In genomic region chr21:34630536-34631143, GRCh38 we compare ENCODE assay signal across 8 cellular contexts. TPM values are rescaled to one million over a fixed set of nuclear protein-coding genes. Genes with fewer than 3 reads are reported as not detected.
DNase-seq lines count a peak whose midpoint lies in the region; ATAC-seq, FAIRE-seq and TF ChIP-seq lines count a peak whose summit lies in the region.

No MANE protein-coding gene starts in this region.

- H3K27me3 ChIP-seq in endothelial cell of umbilical vein (ENCODE audit: control insufficient read depth in 2 of 2, insufficient read depth in 2 of 2, low read length in 2 of 2) = peaks cover 5 to 14% of the 10 kb centered on the region in 2 experiments

- H2AFZ ChIP-seq in endothelial cell of umbilical vein (ENCODE audit: low read depth, low read length) = no peak overlapping the region

- no peaks in the 10 kb centered on the region for H3K4me1 Mint-ChIP-seq in mesothelial cell of epicardium

- no peaks in the 10 kb centered on the region for H3K9me1 ChIP-seq in endothelial cell of umbilical vein (replicated peaks; ENCODE audit: control insufficient read depth, extremely low read depth, insufficient read depth, low read length)

- no TSS peak for BruUV-seq in endothelial cell of umbilical vein (replicated peaks; lab: Mats Ljungman, UMichigan)

- H3K27ac ChIP-seq in endothelial cell of umbilical vein (ENCODE audit: insufficient read depth, low read depth, low read length) = no peak overlapping the region

- POLR2A ChIA-PET in endothelial cell of umbilical vein (lab: Charles Lee) = no interaction called here

- DNase-seq in AG08395 (ENCODE audit: low spot score) (peak; percentile 77), GM03348 (ENCODE audit: low spot score) (peak; percentile 81), NAMALWA (ENCODE audit: low spot score) (peak; percentile 78), SK-MEL-5 (ENCODE audit: low read depth, low spot score) (peak; percentile 68), endothelial cell of umbilical vein (ENCODE audit: low read depth, low spot score) (peak; percentile 62), mesothelial cell of epicardium (ENCODE audit: low spot score in 2 of 2, unreplicated experiment in 2 of 2) (no peak), cortex of kidney (lab: John Stamatoyannopoulos, UW) (no peak)

- peak; percentile 79 for FAIRE-seq in endothelial cell of umbilical vein (lab: Jason Lieb, UNC)

- CTCF ChIA-PET in endothelial cell of umbilical vein (lab: Charles Lee) = interaction anchor here (0.7 to 5.6 kb wide), 18 partner anchors 8 to 356 kb away, joined by 3 to 63 read pairs (median 6); partner anchors contain the start of genes KCNE2 and RCAN1

- no peak overlapping the region for H3K4me3 Mint-ChIP-seq in mesothelial cell of epicardium

- TF ChIP-seq CTCF in endothelial cell of umbilical vein (IDR thresholded peaks at IDR 0.05; ENCODE audit: extremely low read depth in 1 of 2, insufficient read depth in 1 of 2, low read depth in 1 of 2, low read length in 2 of 2) (peak; percentile 54 to 68), mesothelial cell of epicardium (IDR thresholded peaks at IDR 0.05; ENCODE audit: unreplicated experiment) (peak; percentile 76)

- no peaks in the 10 kb centered on the region for H3K36me3 ChIP-seq in endothelial cell of umbilical vein (ENCODE audit: control insufficient read depth in 2 of 2, extremely low read depth in 1 of 2, insufficient read depth in 2 of 2, low read length in 2 of 2)

- H3K4me2 ChIP-seq in endothelial cell of umbilical vein (ENCODE audit: insufficient read depth, low read length) = no peak overlapping the region

- dilution Hi-C loops in endothelial cell of umbilical vein (cut with MboI; ENCODE audit: extremely low pct_ligation_motif_present, low sequenced_read_pairs) = no loop called here

- no peaks in the 10 kb centered on the region for H3K36me3 Mint-ChIP-seq in mesothelial cell of epicardium

- H3K9me3 Mint-ChIP-seq in mesothelial cell of epicardium = no peaks in the 10 kb centered on the region

- no peaks in the 10 kb centered on the region for H3K4me1 ChIP-seq in endothelial cell of umbilical vein (ENCODE audit: control insufficient read depth, extremely low read depth, insufficient read depth, low read length)

- H3K9ac ChIP-seq in endothelial cell of umbilical vein (replicated peaks; ENCODE audit: extremely low read depth, insufficient read depth, low read length) = no peak overlapping the region

- TF ChIP-seq POLR2A in endothelial cell of umbilical vein (IDR thresholded peaks at IDR 0.05; ENCODE audit: low read depth, low read length) = no peak

- intact Hi-C loops in endothelial cell of umbilical vein (cut with micrococcal nuclease) = loop anchor here (1.0 kb wide), 3 partner anchors 27 to 268 kb away; no protein-coding TSS in a partner anchor

- H4K20me1 ChIP-seq in endothelial cell of umbilical vein (replicated peaks; ENCODE audit: control insufficient read depth, extremely low read depth, insufficient read depth, low read length) = no peaks in the 10 kb centered on the region

- in situ Hi-C loops in SK-MEL-5 (cut with HindIII; ENCODE audit: low pct_unique_long_range_greater_than_20kb, low sequenced_read_pairs) = no loop called here

- no peak overlapping the region for H3K27ac Mint-ChIP-seq in mesothelial cell of epicardium

- H3K27me3 Mint-ChIP-seq in mesothelial cell of epicardium (ENCODE audit: low read depth) = peaks cover 49% of the 10 kb centered on the region

- H3K79me2 ChIP-seq in endothelial cell of umbilical vein (ENCODE audit: control insufficient read depth, insufficient read depth, low read length) = no peaks in the 10 kb centered on the region

- no peak overlapping the region for H3K4me3 ChIP-seq in endothelial cell of umbilical vein (replicated peaks in 1 of 3; ENCODE audit: insufficient read depth in 1 of 3, low read depth in 1 of 3, low read length in 3 of 3)

- no peaks in the 10 kb centered on the region for H3K9me3 ChIP-seq in endothelial cell of umbilical vein (replicated peaks; ENCODE audit: control insufficient read depth, insufficient read depth, low read length)

- ATAC-seq in GM19351 (IDR thresholded peaks at IDR 0.05; ENCODE audit: unreplicated experiment) = no peak

TF ChIP-seq in endothelial cell of umbilical vein, 7 proteins besides CTCF, POLR2A, EP300 and RAD21:
- TF ChIP-seq POLR2AphosphoS5 (IDR thresholded peaks at IDR 0.05; ENCODE audit: insufficient read depth, low read depth, low read length) (no peak), GATA2 (IDR thresholded peaks at IDR 0.05; ENCODE audit: insufficient read depth, insufficient read length, low read depth, low read length) (no peak), JUN (IDR thresholded peaks at IDR 0.05; ENCODE audit: borderline replicate concordance, insufficient read depth, insufficient read length, low read depth) (no peak), MYC (IDR thresholded peaks at IDR 0.05; ENCODE audit: low read depth, low read length) (no peak), MAX (IDR thresholded peaks at IDR 0.05; ENCODE audit: insufficient read depth, insufficient read length) (no peak), FOS (IDR thresholded peaks at IDR 0.05; ENCODE audit: borderline replicate concordance, insufficient read depth, low read length) (no peak), EZH2 (IDR thresholded peaks at IDR 0.05; ENCODE audit: borderline replicate concordance, low read depth, low read length, severe bottlenecking) (no peak)

RNA-seq across cellular contexts. Expression of gene RCAN1, which starts 15.7 kb away (rescaled TPM):
- total RNA-seq in SK-MEL-5 (2014; rRNA removed; shearing (Covaris generic)) = 47.8 and 55.0 TPM in 2 replicates
- 72.1 and 78.8 TPM in 2 replicates for polyA plus RNA-seq in SK-MEL-5 (2015; cell fraction: cytosol; rRNA removed)
- polyA plus RNA-seq in SK-MEL-5 (2015; cell fraction: nucleus; rRNA removed) = 48.0 and 49.4 TPM in 2 replicates
- total RNA-seq in endothelial cell of umbilical vein (15.9 and 16.5 TPM in 2 replicates), mesothelial cell of epicardium (13.9 to 15.7 TPM (median 14.8 TPM) in 3 replicates)
- 6.4 and 9.7 TPM in 2 replicates for polyA plus RNA-seq in endothelial cell of umbilical vein
- polyA plus RNA-seq in endothelial cell of umbilical vein (2011; cell fraction: cytosol; rRNA removed) = 8.4 and 9.1 TPM in 2 replicates
- polyA plus RNA-seq in endothelial cell of umbilical vein (2011; cell fraction: nucleus; rRNA removed) = 17.2 and 19.2 TPM in 2 replicates
- 23.8 and 25.5 TPM in 2 replicates for polyA plus RNA-seq in endothelial cell of umbilical vein (2012)
- 16.8 and 18.2 TPM in 2 replicates for polyA minus RNA-seq in endothelial cell of umbilical vein
- 5.9 TPM for polyA minus RNA-seq in endothelial cell of umbilical vein (2011; cell fraction: cytosol; rRNA and poly(A)+ RNA removed)
- 28.6 and 35.7 TPM in 2 replicates for polyA minus RNA-seq in endothelial cell of umbilical vein (2011; cell fraction: nucleus; rRNA and poly(A)+ RNA removed)

RNA-seq across cellular contexts. Expression of gene CLIC6, which starts 38.2 kb away (rescaled TPM):
- total RNA-seq in SK-MEL-5 (2014; rRNA removed; shearing (Covaris generic)) = not detected in 2 replicates
- 0.02 TPM in 1 of 2 replicates, not detected in the other for polyA plus RNA-seq in SK-MEL-5 (2015; cell fraction: cytosol; rRNA removed)
- polyA plus RNA-seq in SK-MEL-5 (2015; cell fraction: nucleus; rRNA removed) = not detected in 2 replicates
- not detected in 2 replicates for total RNA-seq in endothelial cell of umbilical vein
- not detected in 2 replicates for polyA plus RNA-seq in endothelial cell of umbilical vein
- not detected in 2 replicates for polyA plus RNA-seq in endothelial cell of umbilical vein (2011; cell fraction: cytosol; rRNA removed)
- not detected in 2 replicates for polyA plus RNA-seq in endothelial cell of umbilical vein (2011; cell fraction: nucleus; rRNA removed)
- not detected in 2 replicates for polyA plus RNA-seq in endothelial cell of umbilical vein (2012)
- polyA minus RNA-seq in endothelial cell of umbilical vein = not detected in 2 replicates
- not detected for polyA minus RNA-seq in endothelial cell of umbilical vein (2011; cell fraction: cytosol; rRNA and poly(A)+ RNA removed)
- polyA minus RNA-seq in endothelial cell of umbilical vein (2011; cell fraction: nucleus; rRNA and poly(A)+ RNA removed) = not detected in 2 replicates
- total RNA-seq in mesothelial cell of epicardium = 1.4 to 1.7 TPM (median 1.5 TPM) in 3 replicates

Comparison
In these comparisons a context has a peak if more than half of its experiments do, and no peak if none do; other contexts are left out.
1. DNase-seq: peak in AG08395 (single experiment), GM03348 (single experiment), NAMALWA (single experiment), SK-MEL-5 (single experiment) and endothelial cell of umbilical vein (single experiment); none in mesothelial cell of epicardium (0 of 2) and cortex of kidney (single experiment).